ENCODE assay signal across 16 cellular contexts in genomic region chr22:49564666-49565515, GRCh38.
"Had no signal": no experiment of that assay in that cellular context is flagged by ENCODE, and none has a peak within 500 bp of the region (broad histone marks: within the 10 kb centered on the region; RNA-seq: fewer than 3 reads in every experiment).

No MANE protein-coding gene starts in this region.

- H3K9me3 ChIP-seq: gastrocnemius medialis, ovary, transverse colon had no signal

- H3K36me3 ChIP-seq: gastrocnemius medialis, heart right ventricle, ovary, transverse colon had no signal

- H3K4me1 ChIP-seq: gastrocnemius medialis, heart right ventricle, transverse colon had no signal

- ATAC-seq: activated CD8-positive, alpha-beta memory T cell treated with anti-CD3 and anti-CD28 coated beads, Interleukin-2, amount 10 ng/mL, durations not matched to agents 7 days and 5 days; gastrocnemius medialis; stimulated activated naive B cell treated with anti-CD40 and anti-IgM and Interleukin-4, amounts not matched to agents 10 μg/mL and 1 μg/mL and 100 μg/mL, for 72 hours; T-cell had no signal

- H3K27me3 ChIP-seq: gastrocnemius medialis, ovary, transverse colon had no signal

- DNase-seq: activated CD4-positive, alpha-beta T cell treated with anti-CD3 and anti-CD28 coated beads for 1 hour; activated CD4-positive, alpha-beta T cell treated with anti-CD3 and anti-CD28 coated beads, Interleukin-2, amount 50 U/mL, for 48 hours; activated CD8-positive, alpha-beta memory T cell treated with anti-CD3 and anti-CD28 coated beads, Interleukin-2, amount 10 ng/mL, durations not matched to agents 7 days and 5 days; activated naive CD4-positive, alpha-beta T cell; activated T-cell treated with anti-CD3 and anti-CD28 coated beads, Interleukin-2, amount 50 U/mL, for 48 hours; central memory CD4-positive, alpha-beta T cell; effector memory CD4-positive, alpha-beta T cell; heart right ventricle; stimulated activated naive B cell treated with anti-CD40 and anti-IgM and Interleukin-4, amounts not matched to agents 10 μg/mL and 1 μg/mL and 100 μg/mL, for 72 hours; T1000 had no signal

- H3K27ac ChIP-seq: epithelial cell of prostate, gastrocnemius medialis, heart right ventricle, ovary, transverse colon had no signal

- H3K4me3 ChIP-seq: gastrocnemius medialis, heart right ventricle, ovary, smooth muscle cell, transverse colon had no signal
